Comparison of ENCODE assay signal across 10 cellular contexts in the genomic region with DNA sequence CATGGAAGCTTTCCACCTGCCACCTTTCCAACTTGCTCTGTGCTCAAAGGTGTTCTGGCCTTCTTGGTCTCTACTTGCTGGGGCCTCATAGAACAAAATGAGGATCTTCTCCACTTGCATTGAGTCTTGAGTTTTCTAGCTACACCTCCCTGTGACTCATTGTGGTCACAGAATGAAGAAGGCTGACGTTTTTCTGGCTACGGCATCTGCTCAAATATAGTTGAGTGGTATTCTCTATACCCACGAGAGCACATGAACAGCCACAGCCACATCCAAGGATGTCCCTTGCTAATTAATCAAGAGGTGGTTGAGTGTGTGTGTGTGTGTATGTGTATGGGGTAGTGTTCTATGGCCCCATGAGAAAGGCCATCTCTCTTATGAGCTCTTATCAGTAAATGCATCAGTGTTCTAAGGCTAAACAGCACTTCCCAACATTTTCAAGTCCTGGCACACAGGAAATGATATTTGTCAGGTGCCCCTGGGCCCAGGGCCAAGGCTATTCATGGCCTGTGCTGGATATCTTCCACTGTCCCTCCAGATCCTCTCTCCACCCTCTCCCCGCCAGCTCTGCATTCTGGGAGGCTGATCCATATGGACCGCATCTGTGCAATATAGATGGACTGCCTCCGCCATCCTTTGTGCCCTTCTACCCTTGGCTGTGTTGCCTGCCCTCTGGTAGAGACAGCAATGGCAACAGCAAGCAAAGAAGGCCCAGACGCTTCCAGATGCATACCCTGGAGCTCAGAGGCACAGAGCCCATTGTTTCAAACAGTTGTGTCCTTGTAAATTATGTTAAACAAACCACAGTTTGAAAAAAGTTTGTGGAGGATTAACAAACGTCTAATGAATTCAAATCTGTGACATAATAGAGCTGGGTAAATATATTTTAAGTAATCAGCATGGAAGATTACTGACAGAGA.
DNase-seq lines count a peak whose midpoint lies in the region; ATAC-seq, FAIRE-seq and TF ChIP-seq lines count a peak whose summit lies in the region.
"Had no signal": no experiment of that assay in that cellular context is flagged by ENCODE, and none has a peak within 500 bp of the region (broad histone marks: within the 10 kb centered on the region; RNA-seq: fewer than 3 reads in every experiment).

No MANE protein-coding gene starts in this region.

- H3K27ac ChIP-seq in A673 (ENCODE audit: low read depth, low read length, poor library complexity, severe bottlenecking) (peak overlapping the region; percentile 86), RWPE2 (ENCODE audit: poor library complexity, severe bottlenecking) (no peak overlapping the region), left lung (no peak overlapping the region), tibial artery (no peak overlapping the region)
- H3K27ac ChIP-seq: prostate gland had no signal

- POLR2A ChIA-PET in A673 (lab: Charles Lee; ENCODE audit: low non-redundant PET), result no interaction called here

- no peak for FAIRE-seq in H54 (lab: Jason Lieb, UNC)
- peak; percentile 51 for FAIRE-seq in frontal cortex (lab: Jason Lieb, UNC)
- FAIRE-seq: islet of Langerhans had no signal

- H3K36me3 ChIP-seq in A673 (ENCODE audit: insufficient read depth, low read length, poor library complexity, severe bottlenecking) (peaks cover 3% of the 10 kb centered on the region), RWPE2 (ENCODE audit: low read depth) (no peaks in the 10 kb centered on the region), left lung (no peaks in the 10 kb centered on the region), tibial artery (no peaks in the 10 kb centered on the region)
- H3K36me3 ChIP-seq: prostate gland had no signal

- no TSS peak for BruUV-seq in A673 (replicated peaks; lab: Mats Ljungman, UMichigan)

- DNase-seq in A673 (ENCODE audit: low spot score) (peak; percentile 66), H54 (ENCODE audit: insufficient read length, low spot score) (peak; percentile 14), RWPE2 (ENCODE audit: low spot score) (no peak), frontal cortex (ENCODE audit: low spot score in 2 of 2) (peak in 1 of 2 donors; percentile 43), left lung (no peak), tibial artery (no peak)

- H3K4me1 ChIP-seq in A673 (ENCODE audit: insufficient read depth, low read length, poor library complexity, severe bottlenecking) (peaks cover 63% of the 10 kb centered on the region), RWPE2 (ENCODE audit: insufficient read depth, poor library complexity, severe bottlenecking) (peaks cover 4% of the 10 kb centered on the region), left lung (no peaks in the 10 kb centered on the region), tibial artery (no peaks in the 10 kb centered on the region)
- H3K4me1 ChIP-seq: prostate gland had no signal

- CTCF ChIA-PET in A673 (lab: Charles Lee), result no interaction called here

- intact Hi-C loops in A673 (cut with micrococcal nuclease; ENCODE audit: unreplicated experiment) (no loop called here), left lung (cut with DNase I) (no loop called here), tibial artery (cut with DNase I; ENCODE audit: low total_unique reads) (no loop called here)

- peak; percentile 65 for ATAC-seq in RWPE2 (ENCODE audit: low read depth)
- no peak for ATAC-seq in left lung
- ATAC-seq in HG02884 (IDR thresholded peaks at IDR 0.05; ENCODE audit: unreplicated experiment), result no peak
- ATAC-seq in GM18502 (IDR thresholded peaks at IDR 0.05; ENCODE audit: poor library complexity, unreplicated experiment), result no peak

- no peak for TF ChIP-seq CTCF in A673 (conservative IDR thresholded peaks at IDR 0.05; ENCODE audit: low read depth, low read length)
- TF ChIP-seq CTCF in RWPE2 (IDR thresholded peaks at IDR 0.05; ENCODE audit: poor library complexity, severe bottlenecking), result no peak
- no peak for TF ChIP-seq CTCF in left lung (IDR thresholded peaks at IDR 0.05)
- TF ChIP-seq CTCF in tibial artery (IDR thresholded peaks at IDR 0.05), result no peak

- no peaks in the 10 kb centered on the region for H3K9me3 ChIP-seq in A673 (ENCODE audit: low read depth, low read length, poor library complexity, severe bottlenecking)
- H3K9me3 ChIP-seq in RWPE2 (ENCODE audit: severe bottlenecking), result no peaks in the 10 kb centered on the region
- H3K9me3 ChIP-seq in left lung, result no peaks in the 10 kb centered on the region
- no peaks in the 10 kb centered on the region for H3K9me3 ChIP-seq in tibial artery
- H3K9me3 ChIP-seq: prostate gland had no signal

- TF ChIP-seq POLR2A in H54 (IDR thresholded peaks at IDR 0.05; ENCODE audit: low read depth, low read length), result no peak

- H3K4me3 ChIP-seq in A673 (ENCODE audit: low read depth, low read length, poor library complexity, severe bottlenecking) (no peak overlapping the region), RWPE2 (ENCODE audit: severe bottlenecking) (no peak overlapping the region), left lung (no peak overlapping the region), tibial artery (no peak overlapping the region)
- H3K4me3 ChIP-seq: prostate gland had no signal

- H3K27me3 ChIP-seq in A673 (replicated peaks; ENCODE audit: insufficient read depth, low read depth, low read length, poor library complexity) (no peaks in the 10 kb centered on the region), RWPE2 (ENCODE audit: insufficient read depth, poor library complexity, severe bottlenecking) (no peaks in the 10 kb centered on the region), left lung (no peaks in the 10 kb centered on the region), tibial artery (peaks cover 0 to 3% of the 10 kb centered on the region in 2 donors)

Comparison
In these comparisons a context has a peak if more than half of its experiments do, and no peak if none do; other contexts are left out.
1. DNase-seq: peak in A673 (single experiment) and H54 (single experiment); none in RWPE2 (single experiment), left lung (0 of 2) and tibial artery (0 of 2).